ENCODE assay signal across 21 cellular contexts in the genomic region with DNA sequence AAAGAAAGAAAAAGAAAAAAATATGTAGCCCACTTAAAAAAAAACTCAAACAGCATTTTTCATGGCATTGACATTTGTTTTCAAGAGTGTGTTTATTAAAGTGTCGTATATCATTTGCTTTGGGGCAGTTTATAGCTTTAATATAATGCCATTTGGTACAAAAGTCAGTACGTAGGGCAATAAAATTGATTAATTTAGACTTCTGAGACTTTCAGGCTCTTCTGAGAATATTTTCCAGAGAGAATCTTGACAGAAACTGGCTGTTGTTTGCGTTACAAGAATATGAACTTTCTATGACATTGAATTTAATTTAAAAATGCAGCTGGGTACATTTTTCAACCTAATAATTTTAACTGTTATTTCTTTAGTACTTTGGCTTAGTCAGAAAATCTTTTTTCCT.
DNase-seq lines count a peak whose midpoint lies in the region; ATAC-seq and TF ChIP-seq lines count a peak whose summit lies in the region.
"Had no signal": no experiment of that assay in that cellular context is flagged by ENCODE, and none has a peak within 500 bp of the region (broad histone marks: within the 10 kb centered on the region; RNA-seq: fewer than 3 reads in every experiment).

No MANE protein-coding gene starts in this region.

- H3K4me3 ChIP-seq in left ventricle myocardium inferior (no peak overlapping the region), adrenal gland (no peak overlapping the region), psoas muscle (no peak overlapping the region), uterus (no peak overlapping the region)

- TF ChIP-seq CTCF in left ventricle myocardium inferior (IDR thresholded peaks at IDR 0.05; ENCODE audit: borderline replicate concordance) (no peak), adrenal gland (IDR thresholded peaks at IDR 0.05) (no peak), psoas muscle (IDR thresholded peaks at IDR 0.05) (no peak), uterus (IDR thresholded peaks at IDR 0.05) (no peak)

- WGBS in adrenal gland, 4 donors = 41 to 48% (median 45%) methylated on average over 3 of the region's 3 CpGs
- WGBS in psoas muscle, 3 donors = 66 to 75% (median 73%) methylated on average over 3 of the region's 3 CpGs

- H3K27me3 ChIP-seq in left ventricle myocardium inferior (ENCODE audit: low read depth) (no peaks in the 10 kb centered on the region), adrenal gland (no peaks in the 10 kb centered on the region), psoas muscle (ENCODE audit: insufficient read depth in 3 of 3, low read length in 2 of 3) (no peaks in the 10 kb centered on the region), uterus (no peaks in the 10 kb centered on the region)

- H3K27ac ChIP-seq in left ventricle myocardium inferior (replicated peaks) = peak overlapping the region; percentile 73
- H3K27ac ChIP-seq in adrenal gland = peak overlapping the region; percentile 7 to 89 (median 52)
- H3K27ac ChIP-seq in psoas muscle = peak overlapping the region; percentile 85
- peak overlapping the region; percentile 77 to 78 for H3K27ac ChIP-seq in uterus
- H3K27ac ChIP-seq: C4-2B, RWPE1 had no signal

- intact Hi-C loops in left ventricle myocardium inferior (cut with micrococcal nuclease) = no loop called here
- intact Hi-C loops in cardiac septum (cut with DNase I) = no loop called here
- intact Hi-C loops in adrenal gland (cut with DNase I) = no loop called here
- intact Hi-C loops in psoas muscle (cut with DNase I) = no loop called here
- intact Hi-C loops in uterus (cut with DNase I; ENCODE audit: low total_unique reads) = no loop called here

- no peaks in the 10 kb centered on the region for H3K9me3 ChIP-seq in left ventricle myocardium inferior (replicated peaks)
- H3K9me3 ChIP-seq in adrenal gland (replicated peaks in 1 of 3) = no peaks in the 10 kb centered on the region
- H3K9me3 ChIP-seq in psoas muscle = no peaks in the 10 kb centered on the region
- no peaks in the 10 kb centered on the region for H3K9me3 ChIP-seq in uterus
- H3K9me3 ChIP-seq: Caco-2 had no signal

- peaks cover 99% of the 10 kb centered on the region for H3K4me1 ChIP-seq in left ventricle myocardium inferior
- H3K4me1 ChIP-seq in adrenal gland (replicated peaks in 1 of 2) = peaks cover 53 to 89% of the 10 kb centered on the region in 2 donors
- H3K4me1 ChIP-seq in psoas muscle = peaks cover 78% of the 10 kb centered on the region
- peaks cover 6 to 22% of the 10 kb centered on the region in 2 donors for H3K4me1 ChIP-seq in uterus
- H3K4me1 ChIP-seq: Caco-2 had no signal

- ATAC-seq in psoas muscle = no peak
- ATAC-seq in GM21529 (IDR thresholded peaks at IDR 0.05; ENCODE audit: unreplicated experiment) = no peak
- no peak for ATAC-seq in HG03439 (IDR thresholded peaks at IDR 0.05; ENCODE audit: unreplicated experiment)
- ATAC-seq: CD8-positive, alpha-beta T cell; Panc1 had no signal

- H3K36me3 ChIP-seq in left ventricle myocardium inferior (peaks cover 8% of the 10 kb centered on the region), adrenal gland (replicated peaks in 1 of 2) (peaks cover 0 to 7% of the 10 kb centered on the region in 2 donors), psoas muscle (ENCODE audit: insufficient read depth in 1 of 2, low read depth in 1 of 2) (peaks cover 0 to 7% of the 10 kb centered on the region in 2 donors), uterus (no peaks in the 10 kb centered on the region)

- TF ChIP-seq POLR2A in adrenal gland (IDR thresholded peaks at IDR 0.05) (no peak), uterus (IDR thresholded peaks at IDR 0.05) (peak in 1 of 2 donors; percentile 10)

- DNase-seq in left ventricle myocardium inferior (no peak), cardiac septum (ENCODE audit: low spot score) (no peak), adrenal gland (no peak), psoas muscle (no peak), uterus (no peak), KG1 (lab: John Stamatoyannopoulos, UW) (no peak)
- DNase-seq: AML-193; Caco-2; CD8-positive, alpha-beta T cell; HCEC 1CT; Karpas-422; NCI-H1436; NCI-H187; NCI-H2081 treated with DMSO at 0.1 percent for 48 hours; NCI-H226; NCI-H510A had no signal
